8 cellular contexts compared by ENCODE assay signal in the genomic region with DNA sequence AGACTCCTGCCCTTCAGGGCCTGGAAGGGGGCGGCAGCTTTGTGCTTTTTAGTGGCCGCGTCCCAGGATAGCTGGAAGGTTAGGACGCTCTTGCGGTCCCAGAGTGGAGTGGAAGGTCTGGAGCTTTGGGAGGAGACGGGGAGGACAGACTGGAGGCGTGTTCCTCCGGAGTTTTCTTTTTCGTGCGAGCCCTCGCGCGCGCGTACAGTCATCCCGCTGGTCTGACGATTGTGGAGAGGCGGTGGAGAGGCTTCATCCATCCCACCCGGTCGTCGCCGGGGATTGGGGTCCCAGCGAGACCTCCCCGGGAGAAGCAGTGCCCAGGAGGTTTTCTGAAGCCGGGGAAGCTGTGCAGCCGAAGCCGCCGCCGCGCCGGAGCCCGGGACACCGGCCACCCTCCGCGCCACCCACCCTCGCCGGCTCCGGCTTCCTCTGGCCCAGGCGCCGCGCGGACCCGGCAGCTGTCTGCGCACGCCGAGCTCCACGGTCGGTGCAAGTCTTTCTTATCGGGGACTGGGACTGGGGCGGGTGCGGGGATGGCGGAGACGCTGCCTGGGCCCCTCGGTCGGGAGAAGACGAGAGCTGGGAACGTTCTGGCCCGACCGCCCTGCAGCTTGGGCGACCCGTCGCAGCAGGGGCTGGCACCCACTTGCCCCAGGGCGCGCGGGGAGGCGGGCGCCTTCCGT. TPM values are rescaled to one million over a fixed set of nuclear protein-coding genes. Genes with fewer than 3 reads are reported as not detected.
A peak's percentile ranks its signal among the peaks of the same experiment; 100 is the strongest.
DNase-seq lines count a peak whose midpoint lies in the region; ATAC-seq lines count a peak whose summit lies in the region.

A gene (plus strand): TSS at position 207 of the 686 bp plus-strand sequence. CDS start 4,585 bp downstream, outside the sequence.

- H3K27me3 ChIP-seq in esophagus (ENCODE audit: control insufficient read depth in 1 of 2, insufficient read depth in 2 of 2, low read length in 2 of 2): no peaks in the 10 kb centered on the region
- peaks cover 4 to 5% of the 10 kb centered on the region in 2 donors for H3K27me3 ChIP-seq in mucosa of rectum (ENCODE audit: control insufficient read depth in 2 of 2, insufficient read depth in 2 of 2, low read length in 2 of 2)
- H3K27me3 ChIP-seq in aorta (ENCODE audit: control insufficient read depth in 1 of 2, insufficient read depth in 2 of 2, low read length in 1 of 2): no peaks in the 10 kb centered on the region

- H3K4me3 ChIP-seq in esophagus (ENCODE audit: low read depth in 1 of 2, low read length in 2 of 2) (peak within 1 kb of the TSS; percentile 40 to 59), mucosa of rectum (ENCODE audit: low read length in 2 of 2) (peak within 1 kb of the TSS; percentile 33 to 50), aorta (ENCODE audit: low read length in 2 of 2) (peak within 1 kb of the TSS; percentile 86 to 90)

- peak within 1 kb of the TSS in 1 of 2 donors; percentile 20 for H3K9ac ChIP-seq in mucosa of rectum (ENCODE audit: low read depth in 1 of 2, low read length in 2 of 2)

- no peaks in the 10 kb centered on the region for H3K9me3 Mint-ChIP-seq in activated naive CD8-positive, alpha-beta T cell (ENCODE audit: low read depth)
- H3K9me3 Mint-ChIP-seq in activated naive CD8-positive, alpha-beta T cell treated with anti-CD3 and anti-CD28 coated beads, Interleukin-2, amount 50 U/mL, for 24 hours: no peaks in the 10 kb centered on the region

- no peak within 1 kb of the TSS for H3K27ac Mint-ChIP-seq in activated naive CD8-positive, alpha-beta T cell
- no peak within 1 kb of the TSS for H3K27ac Mint-ChIP-seq in activated naive CD8-positive, alpha-beta T cell treated with anti-CD3 and anti-CD28 coated beads, Interleukin-2, amount 50 U/mL, for 24 hours

- H3K4me1 ChIP-seq in esophagus (ENCODE audit: control insufficient read depth in 2 of 2, insufficient read depth in 2 of 2, low read length in 1 of 2) (peaks cover 2 to 12% of the 10 kb centered on the region in 2 donors), mucosa of rectum (ENCODE audit: control insufficient read depth in 2 of 2, insufficient read depth in 2 of 2, low read length in 2 of 2) (no peaks in the 10 kb centered on the region), aorta (ENCODE audit: control insufficient read depth in 1 of 2, insufficient read depth in 2 of 2, low read length in 2 of 2) (peaks cover 0 to 10% of the 10 kb centered on the region in 2 donors)

- H3K36me3 Mint-ChIP-seq in activated naive CD8-positive, alpha-beta T cell: no peaks in the 10 kb centered on the region
- no peaks in the 10 kb centered on the region for H3K36me3 Mint-ChIP-seq in activated naive CD8-positive, alpha-beta T cell treated with anti-CD3 and anti-CD28 coated beads, Interleukin-2, amount 50 U/mL, for 24 hours (ENCODE audit: low read depth)

- H3K4me1 Mint-ChIP-seq in activated naive CD8-positive, alpha-beta T cell (ENCODE audit: low read depth): peaks cover 4% of the 10 kb centered on the region
- peaks cover 3% of the 10 kb centered on the region for H3K4me1 Mint-ChIP-seq in activated naive CD8-positive, alpha-beta T cell treated with anti-CD3 and anti-CD28 coated beads, Interleukin-2, amount 50 U/mL, for 24 hours

- 3 to 4% methylated on average over 68 of the region's 68 CpGs for WGBS in esophagus, 2 donors
- whole genome bisulfite sequencing in aorta, 2 donors: 0 to 1% methylated on average over 68 of the region's 68 CpGs

- peak within 1 kb of the TSS; percentile 47 for H3K4me3 Mint-ChIP-seq in activated naive CD8-positive, alpha-beta T cell
- H3K4me3 Mint-ChIP-seq in activated naive CD8-positive, alpha-beta T cell treated with anti-CD3 and anti-CD28 coated beads, Interleukin-2, amount 50 U/mL, for 24 hours: no peak within 1 kb of the TSS

- intact Hi-C loops in aorta (cut with DNase I): no loop called here

- DNase-seq in activated naive CD8-positive, alpha-beta T cell treated with anti-CD3 and anti-CD28 coated beads, Interleukin-2, amount 50 U/mL, for 24 hours: no peak
- DNase-seq in aorta: peak; percentile 60 to 84
- DNase-seq in H4 (ENCODE audit: low spot score): no peak
- no peak for DNase-seq in NCI-H1930 (lab: John Stamatoyannopoulos, UW)
- DNase-seq in COR-L47 (lab: John Stamatoyannopoulos, UW): no peak

- H3K27ac ChIP-seq in esophagus (ENCODE audit: low read depth in 2 of 2, low read length in 1 of 2) (peak within 1 kb of the TSS; percentile 22 to 34), mucosa of rectum (ENCODE audit: low read depth in 2 of 2, low read length in 2 of 2) (peak within 1 kb of the TSS in 1 of 2 donors; percentile 39), aorta (ENCODE audit: low read depth in 1 of 2, low read length in 2 of 2) (peak within 1 kb of the TSS; percentile 33 to 75)

- H3K9me3 ChIP-seq in esophagus (ENCODE audit: control insufficient read depth in 2 of 2, insufficient read depth in 1 of 2, low read depth in 1 of 2, low read length in 1 of 2) (peaks cover 0 to 2% of the 10 kb centered on the region in 2 donors), mucosa of rectum (ENCODE audit: control insufficient read depth in 2 of 2, low read length in 2 of 2) (no peaks in the 10 kb centered on the region), aorta (ENCODE audit: control insufficient read depth, low read length) (no peaks in the 10 kb centered on the region)

- no peak for ATAC-seq in activated naive CD8-positive, alpha-beta T cell treated with anti-CD3 and anti-CD28 coated beads, Interleukin-2, amount 50 U/mL, for 24 hours
- ATAC-seq in aorta (ENCODE audit: low FRiP score): peak; percentile 75

- H3K27me3 Mint-ChIP-seq in activated naive CD8-positive, alpha-beta T cell: peaks cover 18% of the 10 kb centered on the region
- peaks cover 26% of the 10 kb centered on the region for H3K27me3 Mint-ChIP-seq in activated naive CD8-positive, alpha-beta T cell treated with anti-CD3 and anti-CD28 coated beads, Interleukin-2, amount 50 U/mL, for 24 hours

- no peaks in the 10 kb centered on the region for H3K36me3 ChIP-seq in esophagus (ENCODE audit: control insufficient read depth in 2 of 2, insufficient read depth in 2 of 2, low read length in 1 of 2)
- no peaks in the 10 kb centered on the region for H3K36me3 ChIP-seq in mucosa of rectum (ENCODE audit: control insufficient read depth in 2 of 2, insufficient read depth in 2 of 2, low read length in 2 of 2)
- H3K36me3 ChIP-seq in aorta (ENCODE audit: control insufficient read depth in 1 of 2, insufficient read depth in 2 of 2, low read length in 1 of 2): no peaks in the 10 kb centered on the region

RNA-seq across cellular contexts. Expression of the gene that starts here (rescaled TPM):
- polyA plus RNA-seq in esophagus (1 to 10 TPM in 1 of 2 donors, under 1 TPM in 1; 0.49 to 1.6 TPM), aorta (1 to 10 TPM; 2.1 to 5.9 TPM)
- 10 to 100 TPM; 23.0 to 28.0 TPM for total RNA-seq in aorta
- total RNA-seq in H4 (2014; rRNA removed; shearing (Covaris generic)): not detected in 2 replicates

Comparison
In these comparisons a context has a peak if more than half of its experiments do, and no peak if none do; other contexts are left out.
1. RNA of the gene that starts here (total RNA-seq): 23.0 to 28.0 TPM in aorta; not detected in H4; every median in the first group is over 10 times any median in the second.
2. DNase-seq: peak in aorta (2 of 2); none in activated naive CD8-positive, alpha-beta T cell treated with anti-CD3 and anti-CD28 coated beads, Interleukin-2, amount 50 U/mL, for 24 hours (single experiment), H4 (single experiment), NCI-H1930 (0 of 2) and COR-L47 (single experiment).
3. Peak in every context shown above with its lines, with median percentiles within 50 percentile points of each other: H3K4me3 ChIP-seq.